1 cellular context compared by ENCODE assay signal in the genomic region with DNA sequence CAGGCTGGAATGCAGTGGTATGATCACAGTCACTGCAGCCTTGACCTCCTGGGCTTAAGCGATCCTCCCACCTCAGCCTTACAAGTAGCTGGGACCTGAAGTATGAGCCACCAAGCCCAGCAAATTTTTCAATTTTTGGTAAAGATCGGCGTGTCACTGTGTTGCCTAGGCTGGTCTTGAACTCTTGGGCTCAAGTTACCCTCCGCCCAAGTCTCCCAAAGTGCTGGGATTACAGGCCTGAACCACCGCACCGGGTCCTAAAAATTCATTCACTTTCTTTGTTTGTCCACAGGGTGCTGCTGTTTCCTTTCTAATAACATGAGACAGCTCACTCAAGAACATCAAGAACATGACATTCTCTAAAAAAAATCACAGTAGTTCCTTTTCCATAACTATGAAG.
TF ChIP-seq lines count a peak whose summit lies in the region.

No MANE protein-coding gene starts in this region.

TF ChIP-seq in SK-N-SH, 30 proteins besides CTCF, POLR2A, EP300 and RAD21:
- TF ChIP-seq SMC3 (IDR thresholded peaks at IDR 0.05; ENCODE audit: low read depth, low read length) = 0 out of 2 replicates have a peak, but pooled peaks have one; percentile 22
